Comparison of ENCODE assay signal across 15 cellular contexts in genomic region chr1:221637641-221638041, GRCh38.
DNase-seq lines count a peak whose midpoint lies in the region; ATAC-seq and TF ChIP-seq lines count a peak whose summit lies in the region.
"Had no signal": no experiment of that assay in that cellular context is flagged by ENCODE, and none has a peak within 500 bp of the region (broad histone marks: within the 10 kb centered on the region; RNA-seq: fewer than 3 reads in every experiment).

No MANE protein-coding gene starts in this region.

- 57% methylated on average over 1 of the region's 2 CpGs for WGBS in SK-N-SH (ENCODE audit: low lambda C conversion rate)
- 35% methylated on average over 2 of the region's 2 CpGs; no CpG with 5 or more reads in 1 of the 2 donors for WGBS in testis, 2 donors

- H3K36me3 ChIP-seq in SK-N-SH (replicated peaks in 1 of 2; ENCODE audit: control insufficient read depth in 1 of 2, insufficient read depth in 2 of 2, low read length in 1 of 2) (no peaks in the 10 kb centered on the region), testis (ENCODE audit: low read depth, missing control alignments) (no peaks in the 10 kb centered on the region)
- H3K36me3 ChIP-seq: transverse colon had no signal

- DNase-seq in SK-N-SH (no peak), astrocyte of the hippocampus (ENCODE audit: low read depth, low spot score) (peak; percentile 62), left cardiac atrium (no peak), testis (peak; percentile 17), progenitor cell of endocrine pancreas (ENCODE audit: low spot score, unreplicated experiment) (no peak), glutamatergic neuron (no peak)
- DNase-seq: activated CD4-positive, CD25-positive, alpha-beta regulatory T cell; DND-41; effector memory CD8-positive, alpha-beta T cell; MM.1S; SHP77 treated with DMSO at 0.1 percent for 48 hours; transverse colon had no signal

- H3K4me1 Mint-ChIP-seq in progenitor cell of endocrine pancreas (ENCODE audit: low read depth) (no peaks in the 10 kb centered on the region), glutamatergic neuron (ENCODE audit: low read depth, unreplicated experiment) (no peaks in the 10 kb centered on the region)

- CTCF ChIA-PET in SK-N-SH (lab: Yijun Ruan, JAX): interaction anchor here (0.8 kb wide), 1 partner anchor 17 kb away, joined by 3 read pairs; no protein-coding TSS in a partner anchor

- no peak for TF ChIP-seq POLR2A in testis (IDR thresholded peaks at IDR 0.05)

- H4K20me1 ChIP-seq in SK-N-SH (ENCODE audit: insufficient read depth): no peaks in the 10 kb centered on the region

- no peak overlapping the region for H3K4me2 ChIP-seq in SK-N-SH

- H3F3A ChIP-seq in SK-N-SH (replicated peaks; ENCODE audit: insufficient read depth): no peaks in the 10 kb centered on the region

- H3K9me3 Mint-ChIP-seq in progenitor cell of endocrine pancreas (ENCODE audit: low read depth): no peaks in the 10 kb centered on the region
- peaks cover 2% of the 10 kb centered on the region for H3K9me3 Mint-ChIP-seq in glutamatergic neuron (ENCODE audit: unreplicated experiment)
- H3K9me3 Mint-ChIP-seq: effector memory CD8-positive, alpha-beta T cell had no signal

- no peak overlapping the region for H3K9ac ChIP-seq in SK-N-SH

- H3K27me3 Mint-ChIP-seq in progenitor cell of endocrine pancreas (no peaks in the 10 kb centered on the region), glutamatergic neuron (ENCODE audit: unreplicated experiment) (no peaks in the 10 kb centered on the region)
- H3K27me3 Mint-ChIP-seq: effector memory CD8-positive, alpha-beta T cell had no signal

- H3K4me3 Mint-ChIP-seq in progenitor cell of endocrine pancreas (ENCODE audit: low read depth): no peak overlapping the region
- no peak overlapping the region for H3K4me3 Mint-ChIP-seq in glutamatergic neuron (ENCODE audit: unreplicated experiment)
- H3K4me3 Mint-ChIP-seq: effector memory CD8-positive, alpha-beta T cell had no signal

- no peak for TF ChIP-seq RAD21 in SK-N-SH (IDR thresholded peaks at IDR 0.05; ENCODE audit: low read length)

- no peaks in the 10 kb centered on the region for H3K36me3 Mint-ChIP-seq in progenitor cell of endocrine pancreas (ENCODE audit: insufficient read depth)
- H3K36me3 Mint-ChIP-seq in glutamatergic neuron (ENCODE audit: unreplicated experiment): no peaks in the 10 kb centered on the region

- no peaks in the 10 kb centered on the region for H3K27me3 ChIP-seq in SK-N-SH (ENCODE audit: insufficient read depth)
- no peaks in the 10 kb centered on the region for H3K27me3 ChIP-seq in testis
- H3K27me3 ChIP-seq: transverse colon had no signal

- H3K4me3 ChIP-seq in SK-N-SH (ENCODE audit: low read depth in 2 of 2, low read length in 1 of 2) (no peak overlapping the region), testis (no peak overlapping the region)
- H3K4me3 ChIP-seq: skin epidermis, transverse colon had no signal

- no peaks in the 10 kb centered on the region for H3K79me2 ChIP-seq in SK-N-SH (ENCODE audit: insufficient read depth)

- ATAC-seq in SK-N-SH treated with all-trans-retinoic acid at 6 μM for 48 hours (peak; percentile 77), left cardiac atrium (peak; percentile 60 to 72), GM19467 (IDR thresholded peaks at IDR 0.05; ENCODE audit: unreplicated experiment) (no peak)
- ATAC-seq: effector memory CD8-positive, alpha-beta T cell had no signal

- H3K9me2 ChIP-seq in SK-N-SH: no peaks in the 10 kb centered on the region

- H3K9me3 ChIP-seq in SK-N-SH: no peaks in the 10 kb centered on the region
- no peaks in the 10 kb centered on the region for H3K9me3 ChIP-seq in testis
- H3K9me3 ChIP-seq: transverse colon had no signal

- TF ChIP-seq CTCF in SK-N-SH (IDR thresholded peaks at IDR 0.05): no peak
- TF ChIP-seq CTCF in testis (IDR thresholded peaks at IDR 0.05): no peak
- no peak for TF ChIP-seq CTCF in progenitor cell of endocrine pancreas (IDR thresholded peaks at IDR 0.05; ENCODE audit: unreplicated experiment)
- no peak for TF ChIP-seq CTCF in glutamatergic neuron (IDR thresholded peaks at IDR 0.05; ENCODE audit: partially characterized antibody, unreplicated experiment)

- H3K4me1 ChIP-seq in SK-N-SH (ENCODE audit: control insufficient read depth in 1 of 2, insufficient read depth in 2 of 2, low read depth in 1 of 2, low read length in 1 of 2) (peaks cover 0 to 4% of the 10 kb centered on the region in 2 experiments; a peak in 1 of 4 replicates), testis (peaks cover 19% of the 10 kb centered on the region)
- H3K4me1 ChIP-seq: transverse colon had no signal

- no peak overlapping the region for H3K27ac ChIP-seq in SK-N-SH (ENCODE audit: low read depth in 2 of 2, low read length in 1 of 2)
- no peak overlapping the region for H3K27ac ChIP-seq in testis
- H3K27ac ChIP-seq: transverse colon had no signal

- POLR2A ChIA-PET in SK-N-SH (lab: Yijun Ruan, JAX): no interaction called here

- intact Hi-C loops in left cardiac atrium (cut with DNase I) (no loop called here), testis (cut with DNase I; ENCODE audit: low total_unique reads) (no loop called here)

- no peak for TF ChIP-seq EP300 in SK-N-SH (IDR thresholded peaks at IDR 0.05; ENCODE audit: borderline replicate concordance in 1 of 2, low read depth in 1 of 2, low read length in 1 of 2)

- H2AFZ ChIP-seq in SK-N-SH (ENCODE audit: low read depth): no peak overlapping the region

- no peak overlapping the region for H3K27ac Mint-ChIP-seq in progenitor cell of endocrine pancreas
- no peak overlapping the region for H3K27ac Mint-ChIP-seq in glutamatergic neuron (ENCODE audit: unreplicated experiment)
- H3K27ac Mint-ChIP-seq: effector memory CD8-positive, alpha-beta T cell had no signal

TF ChIP-seq in SK-N-SH treated with all-trans-retinoic acid at 6 μM for 48 hours, 23 proteins besides CTCF, POLR2A, EP300 and RAD21 (continues in another document):
- no peak for TF ChIP-seq CSDC2 (CRISPR knock-in tag; IDR thresholded peaks at IDR 0.05)
- no peak for TF ChIP-seq BACH2 (CRISPR knock-in tag; IDR thresholded peaks at IDR 0.05; ENCODE audit: borderline replicate concordance)
- TF ChIP-seq GLIS3 (CRISPR knock-in tag; IDR thresholded peaks at IDR 0.05): no peak
- no peak for TF ChIP-seq PATZ1 (CRISPR knock-in tag; IDR thresholded peaks at IDR 0.05; ENCODE audit: borderline replicate concordance)

TF ChIP-seq in SK-N-SH, 30 proteins besides CTCF, POLR2A, EP300 and RAD21 (continues in another document):
- TF ChIP-seq TAF1 (IDR thresholded peaks at IDR 0.05; ENCODE audit: borderline replicate concordance, low read depth, low read length) (no peak), CHD2 (IDR thresholded peaks at IDR 0.05; ENCODE audit: low read length, partially characterized antibody) (no peak), MAX (IDR thresholded peaks at IDR 0.05; ENCODE audit: low read depth) (no peak), RXRA (IDR thresholded peaks at IDR 0.05; ENCODE audit: borderline replicate concordance, low read depth) (no peak), POLR2AphosphoS5 (IDR thresholded peaks at IDR 0.05; ENCODE audit: low read depth, low read length) (no peak), GATA2 (CRISPR knock-in tag; IDR thresholded peaks at IDR 0.05) (no peak), SIN3A (IDR thresholded peaks at IDR 0.05; ENCODE audit: borderline replicate concordance, low read depth, low read length) (no peak), USF2 (IDR thresholded peaks at IDR 0.05; ENCODE audit: borderline replicate concordance, low read depth, low read length) (no peak), PBX3 (IDR thresholded peaks at IDR 0.05) (no peak), YY1 (IDR thresholded peaks at IDR 0.05; ENCODE audit: low read depth) (no peak), MEF2A (IDR thresholded peaks at IDR 0.05; ENCODE audit: borderline replicate concordance, low read depth) (no peak), TCF12 (IDR thresholded peaks at IDR 0.05) (no peak), SMC3 (IDR thresholded peaks at IDR 0.05; ENCODE audit: low read depth, low read length) (no peak), NFIC (IDR thresholded peaks at IDR 0.05; ENCODE audit: borderline replicate concordance) (no peak), FOSL2 (IDR thresholded peaks at IDR 0.05; ENCODE audit: borderline replicate concordance, low read depth) (no peak), ZBTB33 (IDR thresholded peaks at IDR 0.05; ENCODE audit: borderline replicate concordance, low read depth) (no peak)

Comparison
In these comparisons a context has a peak if more than half of its experiments do, and no peak if none do; other contexts are left out.
1. DNase-seq: peak in astrocyte of the hippocampus (single experiment) and testis (single experiment); none in SK-N-SH (single experiment), left cardiac atrium (single experiment), progenitor cell of endocrine pancreas (single experiment) and glutamatergic neuron (single experiment).